In the genomic region with DNA sequence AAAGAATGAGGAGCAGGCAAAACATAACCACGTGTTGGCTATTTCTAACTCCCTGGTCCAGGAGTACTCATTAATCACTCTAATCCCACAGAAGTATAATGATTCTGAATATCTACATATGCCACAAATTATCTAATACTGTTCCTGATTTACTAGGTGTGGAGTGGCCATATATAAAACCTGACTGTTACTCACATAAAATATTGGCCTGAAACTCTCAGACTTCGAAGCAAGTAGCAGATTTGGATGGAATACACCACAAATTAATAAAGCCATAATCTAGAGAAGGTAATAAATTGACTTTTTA, we compare ENCODE assay signal across 30 cellular contexts.
DNase-seq lines count a peak whose midpoint lies in the region; ATAC-seq, FAIRE-seq and TF ChIP-seq lines count a peak whose summit lies in the region.
"Had no signal": no experiment of that assay in that cellular context is flagged by ENCODE, and none has a peak within 500 bp of the region (broad histone marks: within the 10 kb centered on the region; RNA-seq: fewer than 3 reads in every experiment).

No MANE protein-coding gene starts in this region.

- peaks cover 11% of the 10 kb centered on the region; the same call in 2 of the 3 replicates for H3K4me1 ChIP-seq in A549
- H3K4me1 ChIP-seq: BLaER1 had no signal

- no peak for TF ChIP-seq CTCF in A549 (IDR thresholded peaks at IDR 0.05)
- no peak for TF ChIP-seq CTCF in nephron (IDR thresholded peaks at IDR 0.05; ENCODE audit: unreplicated experiment in 3 of 3)

- FAIRE-seq in A549 (lab: Jason Lieb, UNC): no peak
- FAIRE-seq in endometrium (lab: Jason Lieb, UNC): peak; percentile 4
- FAIRE-seq: G401.6, H1, TTC549 had no signal

- peak overlapping the region; percentile 41 for H3K4me2 ChIP-seq in A549
- H3K4me2 ChIP-seq: BLaER1 had no signal

- no peak overlapping the region for H3K4me3 ChIP-seq in A549
- H3K4me3 ChIP-seq: BLaER1, body of pancreas, thoracic aorta had no signal

- peak overlapping the region; percentile 87 to 96 (median 94) for H3K27ac Mint-ChIP-seq in nephron
- H3K27ac Mint-ChIP-seq: activated naive CD8-positive, alpha-beta T cell treated with anti-CD3 and anti-CD28 coated beads, Interleukin-2, amount 10 ng/mL, durations not matched to agents 7 days and 5 days; dendritic cell treated with granulocyte-macrophage colony-stimulating factor and Interleukin-4, amounts not matched to agents 40 ng/mL and 50 ng/mL, for 4 days; stimulated activated naive CD8-positive, alpha-beta T cell treated with anti-CD3 and anti-CD28 coated beads, Interleukin-15, amount 100 ng/mL, for 72 hours had no signal

- H3K4me3 Mint-ChIP-seq in nephron: no peak overlapping the region
- H3K4me3 Mint-ChIP-seq: activated naive CD8-positive, alpha-beta T cell treated with anti-CD3 and anti-CD28 coated beads, Interleukin-2, amount 10 ng/mL, durations not matched to agents 7 days and 5 days; dendritic cell treated with granulocyte-macrophage colony-stimulating factor and Interleukin-4, amounts not matched to agents 40 ng/mL and 50 ng/mL, for 4 days; stimulated activated naive CD8-positive, alpha-beta T cell treated with anti-CD3 and anti-CD28 coated beads, Interleukin-15, amount 100 ng/mL, for 72 hours had no signal

- ATAC-seq in A549 (no peak), HG03108 (IDR thresholded peaks at IDR 0.05; ENCODE audit: unreplicated experiment) (no peak), GM19397 (IDR thresholded peaks at IDR 0.05; ENCODE audit: unreplicated experiment) (no peak)
- ATAC-seq: left lobe of liver; stimulated activated naive CD8-positive, alpha-beta T cell treated with anti-CD3 and anti-CD28 coated beads, Interleukin-15, amount 100 ng/mL, for 72 hours had no signal

- CTCF ChIA-PET in A549 (lab: Yijun Ruan, JAX): no interaction called here

- no peak for TF ChIP-seq POLR2A in A549 (IDR thresholded peaks at IDR 0.05; ENCODE audit: low read length)

- H3K4me1 Mint-ChIP-seq in nephron: peaks cover 24% of the 10 kb centered on the region
- H3K4me1 Mint-ChIP-seq: activated naive CD8-positive, alpha-beta T cell treated with anti-CD3 and anti-CD28 coated beads, Interleukin-2, amount 10 ng/mL, durations not matched to agents 7 days and 5 days; stimulated activated naive CD8-positive, alpha-beta T cell treated with anti-CD3 and anti-CD28 coated beads, Interleukin-15, amount 100 ng/mL, for 72 hours had no signal

- H3K9me3 ChIP-seq in A549: no peaks in the 10 kb centered on the region
- H3K9me3 ChIP-seq: BLaER1, body of pancreas, neutrophil, thoracic aorta had no signal

- H3K27me3 Mint-ChIP-seq in nephron (ENCODE audit: low read depth): no peaks in the 10 kb centered on the region
- H3K27me3 Mint-ChIP-seq: activated naive CD8-positive, alpha-beta T cell treated with anti-CD3 and anti-CD28 coated beads, Interleukin-2, amount 10 ng/mL, durations not matched to agents 7 days and 5 days; dendritic cell treated with granulocyte-macrophage colony-stimulating factor and Interleukin-4, amounts not matched to agents 40 ng/mL and 50 ng/mL, for 4 days; stimulated activated naive CD8-positive, alpha-beta T cell treated with anti-CD3 and anti-CD28 coated beads, Interleukin-15, amount 100 ng/mL, for 72 hours had no signal

- TF ChIP-seq EP300 in A549 (IDR thresholded peaks at IDR 0.05): no peak

- POLR2A ChIA-PET in A549 (lab: Yijun Ruan, JAX): no interaction called here

- no peak for TF ChIP-seq RAD21 in A549 (conservative IDR thresholded peaks at IDR 0.05 in 1 of 2, IDR thresholded peaks at IDR 0.05 in 1 of 2)

- H3K9me3 Mint-ChIP-seq in nephron: peaks cover 2% of the 10 kb centered on the region
- H3K9me3 Mint-ChIP-seq: activated naive CD8-positive, alpha-beta T cell treated with anti-CD3 and anti-CD28 coated beads, Interleukin-2, amount 10 ng/mL, durations not matched to agents 7 days and 5 days; dendritic cell treated with granulocyte-macrophage colony-stimulating factor and Interleukin-4, amounts not matched to agents 40 ng/mL and 50 ng/mL, for 4 days; stimulated activated naive CD8-positive, alpha-beta T cell treated with anti-CD3 and anti-CD28 coated beads, Interleukin-15, amount 100 ng/mL, for 72 hours had no signal

- DNase-seq in A549 (ENCODE audit: low read depth in 1 of 2, low spot score in 1 of 2) (no peak), GM04504 (ENCODE audit: low read depth) (peak; percentile 19), DMS 273 (lab: John Stamatoyannopoulos, UW; ENCODE audit: unreplicated experiment) (no peak)
- DNase-seq in effector CD8-positive, alpha-beta T cell (lab: John Stamatoyannopoulos, UW): no peak
- DNase-seq: activated CD4-positive, alpha-beta T cell treated with anti-CD3 and anti-CD28 coated beads, Interleukin-2, amount 50 U/mL, for 1 hour; activated CD4-positive, CD25-positive, alpha-beta regulatory T cell; activated effector memory CD4-positive, alpha-beta T cell treated with anti-CD3 and anti-CD28 coated beads, Interleukin-2, amount 50 U/mL, for 16 hours; activated naive CD8-positive, alpha-beta T cell treated with anti-CD3 and anti-CD28 coated beads, Interleukin-2, amount 10 ng/mL, durations not matched to agents 7 days and 5 days; activated T-cell treated with anti-CD3 and anti-CD28 coated beads, Interleukin-2, amount 50 U/mL, for 1 hour; body of pancreas; hippocampal formation; NCI-H146; NCI-H2107; NCI-H345; NCI-H774; stimulated activated CD4-positive, alpha-beta T cell treated with anti-CD3 and anti-CD28 coated beads, Interleukin-12 subunit alpha, Interleukin-12 subunit beta, amount 100 ng/mL, for 4 hours; stimulated activated CD4-positive, alpha-beta T cell treated with anti-CD3 and anti-CD28 coated beads, Interleukin-2, amount 100 ng/mL, for 48 hours; stimulated activated naive CD8-positive, alpha-beta T cell treated with anti-CD3 and anti-CD28 coated beads, Interleukin-15, amount 100 ng/mL, for 72 hours had no signal

- no peaks in the 10 kb centered on the region for H3K36me3 Mint-ChIP-seq in nephron (ENCODE audit: low read depth)
- H3K36me3 Mint-ChIP-seq: activated naive CD8-positive, alpha-beta T cell treated with anti-CD3 and anti-CD28 coated beads, Interleukin-2, amount 10 ng/mL, durations not matched to agents 7 days and 5 days had no signal

- H3K27ac ChIP-seq in A549: no peak overlapping the region
- H3K27ac ChIP-seq: BLaER1, neutrophil had no signal

- 18% methylated on average over 2 of the region's 2 CpGs for whole genome bisulfite sequencing in A549 (ENCODE audit: missing lambda C conversion rate)

TF ChIP-seq in A549, 52 proteins besides CTCF, POLR2A, EP300 and RAD21:
- TF ChIP-seq NPAS2 (CRISPR knock-in tag; IDR thresholded peaks at IDR 0.05; ENCODE audit: borderline replicate concordance) (no peak), HOXA7 (CRISPR knock-in tag; IDR thresholded peaks at IDR 0.05) (no peak), CBX2 (IDR thresholded peaks at IDR 0.05; ENCODE audit: borderline replicate concordance, low read depth) (no peak), NFE2L2 (conservative IDR thresholded peaks at IDR 0.05; ENCODE audit: low read length) (no peak), KDM5A (IDR thresholded peaks at IDR 0.05) (no peak), SREBF2 (IDR thresholded peaks at IDR 0.05) (no peak), FOSL2 (IDR thresholded peaks at IDR 0.05) (no peak), FOSL2 (CRISPR knock-in tag; IDR thresholded peaks at IDR 0.05) (no peak), CHD4 (IDR thresholded peaks at IDR 0.05; ENCODE audit: borderline replicate concordance) (no peak), RARB (CRISPR knock-in tag; IDR thresholded peaks at IDR 0.05) (no peak)
- TF ChIP-seq, protein P1, sequence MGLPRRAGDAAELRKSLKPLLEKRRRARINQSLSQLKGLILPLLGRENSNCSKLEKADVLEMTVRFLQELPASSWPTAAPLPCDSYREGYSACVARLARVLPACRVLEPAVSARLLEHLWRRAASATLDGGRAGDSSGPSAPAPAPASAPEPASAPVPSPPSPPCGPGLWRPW (IDR thresholded peaks at IDR 0.05): no peak
- TF ChIP-seq, protein P2, sequence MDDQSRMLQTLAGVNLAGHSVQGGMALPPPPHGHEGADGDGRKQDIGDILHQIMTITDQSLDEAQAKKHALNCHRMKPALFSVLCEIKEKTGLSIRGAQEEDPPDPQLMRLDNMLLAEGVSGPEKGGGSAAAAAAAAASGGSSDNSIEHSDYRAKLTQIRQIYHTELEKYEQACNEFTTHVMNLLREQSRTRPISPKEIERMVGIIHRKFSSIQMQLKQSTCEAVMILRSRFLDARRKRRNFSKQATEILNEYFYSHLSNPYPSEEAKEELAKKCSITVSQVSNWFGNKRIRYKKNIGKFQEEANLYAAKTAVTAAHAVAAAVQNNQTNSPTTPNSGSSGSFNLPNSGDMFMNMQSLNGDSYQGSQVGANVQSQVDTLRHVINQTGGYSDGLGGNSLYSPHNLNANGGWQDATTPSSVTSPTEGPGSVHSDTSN (IDR thresholded peaks at IDR 0.05): no peak
